In the genomic region with DNA sequence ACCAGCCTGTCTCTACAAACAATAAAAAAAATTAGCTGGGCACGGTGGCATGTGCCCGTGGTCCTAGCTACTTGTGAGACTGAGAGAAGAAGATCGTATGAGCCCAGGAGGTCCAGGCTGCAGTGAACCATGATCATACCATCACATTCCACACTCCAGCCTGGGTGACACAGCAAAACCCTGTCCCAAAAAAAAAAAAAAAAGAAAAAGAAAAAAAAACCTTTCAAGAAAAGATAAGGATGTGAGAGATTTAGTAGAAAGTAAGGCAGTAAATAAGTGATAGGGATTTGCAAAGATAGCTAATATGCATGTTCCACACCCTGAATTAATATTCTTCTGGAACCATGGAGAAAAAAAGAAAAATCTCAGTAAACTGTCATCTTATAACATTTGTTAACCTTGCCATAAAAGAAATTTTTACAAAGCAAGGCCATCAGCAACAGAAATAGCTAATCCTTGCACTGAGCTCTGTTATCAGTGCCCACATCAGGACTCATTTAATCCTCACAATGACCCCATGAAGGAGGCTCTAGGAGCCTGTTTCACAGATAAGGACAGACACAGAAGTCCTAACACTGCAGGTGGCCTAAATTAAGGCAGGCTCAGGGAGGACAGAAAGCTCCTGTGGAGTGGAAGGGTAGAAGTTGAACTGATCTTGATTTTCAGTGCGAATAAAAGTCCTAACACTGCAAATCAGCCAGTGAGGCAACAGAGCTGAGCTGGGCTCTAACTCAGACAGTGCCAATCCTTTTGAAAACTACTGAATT, we compare ENCODE assay signal across 1 cellular context.
TF ChIP-seq lines count a peak whose summit lies in the region.

No MANE protein-coding gene starts in this region.

TF ChIP-seq in SK-N-SH treated with all-trans-retinoic acid at 6 μM for 48 hours, 23 proteins besides CTCF, POLR2A, EP300 and RAD21 (continued from another document):
- no peak for TF ChIP-seq POU6F1 (CRISPR knock-in tag; IDR thresholded peaks at IDR 0.05; ENCODE audit: borderline replicate concordance, low read depth)
